ENCODE assay signal across 2 cellular contexts in genomic region chr1:58488914-58489313, GRCh38.
A peak's percentile ranks its signal among the peaks of the same experiment; 100 is the strongest.
DNase-seq lines count a peak whose midpoint lies in the region; ATAC-seq lines count a peak whose summit lies in the region.
"Not testable (repeated sequence)": the region's sequence is repeated elsewhere in the genome, so short reads cannot be mapped to it uniquely, and the experiment has no call there.

No MANE protein-coding gene starts in this region.

- not testable (repeated sequence) for H3K36me3 Mint-ChIP-seq in effector memory CD8-positive, alpha-beta T cell (ENCODE audit: insufficient read depth)

- not testable (repeated sequence) for H3K27me3 Mint-ChIP-seq in effector memory CD8-positive, alpha-beta T cell

- H3K4me3 Mint-ChIP-seq in effector memory CD8-positive, alpha-beta T cell: not testable (repeated sequence)

- not testable (repeated sequence) for H3K9me3 Mint-ChIP-seq in effector memory CD8-positive, alpha-beta T cell

- H3K4me1 Mint-ChIP-seq in effector memory CD8-positive, alpha-beta T cell (ENCODE audit: low read depth in 2 of 2): peaks cover 20 to 21% of the 10 kb centered on the region in 2 donors

- H3K4me3 ChIP-seq in iPS-18c (ENCODE audit: insufficient read depth, low read depth, low read length): peak overlapping the region; percentile 31; the same call in 1 of the 2 replicates

- DNase-seq in effector memory CD8-positive, alpha-beta T cell: not testable (repeated sequence)

- not testable (repeated sequence) for ATAC-seq in effector memory CD8-positive, alpha-beta T cell (replicated peaks)

- peak overlapping the region; percentile 17 to 26 for H3K27ac Mint-ChIP-seq in effector memory CD8-positive, alpha-beta T cell

- H3K9me3 ChIP-seq in iPS-18c (ENCODE audit: control insufficient read depth, insufficient read depth, low read length): not testable (repeated sequence)
